20 cellular contexts compared by ENCODE assay signal in genomic region chr17:43437756-43438155, GRCh38.
"Had no signal": no experiment of that assay in that cellular context is flagged by ENCODE, and none has a peak within 500 bp of the region (broad histone marks: within the 10 kb centered on the region; RNA-seq: fewer than 3 reads in every experiment).

No MANE protein-coding gene starts in this region.

- H3K36me3 ChIP-seq: MG63, SJCRH30 had no signal

- H3K4me3 ChIP-seq: MG63, SJCRH30 had no signal

- H3K27me3 ChIP-seq: MG63 had no signal

- DNase-seq: KBM-7, MG63, NCI-H1092 treated with DMSO at 0.1 percent for 48 hours, NCI-H1436, NCI-H187, NCI-H2029, NCI-H2081 treated with DMSO at 0.1 percent for 48 hours, NCI-H2171, NCI-H226, NCI-H446, NCI-H510A, NCI-H524 treated with DMSO at 0.1 percent for 48 hours, NCI-H774, PC-3, SHP77 treated with DMSO at 0.1 percent for 48 hours, SJCRH30, T-helper 1 cell had no signal

- H3K9me3 ChIP-seq: MG63, SJCRH30 had no signal

- H3K4me1 ChIP-seq: SJCRH30 had no signal

- ATAC-seq: Panc1, PC-3, Right ventricle myocardium inferior, SK-N-SH treated with all-trans-retinoic acid at 6 μM for 48 hours had no signal

- H3K27ac ChIP-seq: SJCRH30 had no signal
